In the genomic region with DNA sequence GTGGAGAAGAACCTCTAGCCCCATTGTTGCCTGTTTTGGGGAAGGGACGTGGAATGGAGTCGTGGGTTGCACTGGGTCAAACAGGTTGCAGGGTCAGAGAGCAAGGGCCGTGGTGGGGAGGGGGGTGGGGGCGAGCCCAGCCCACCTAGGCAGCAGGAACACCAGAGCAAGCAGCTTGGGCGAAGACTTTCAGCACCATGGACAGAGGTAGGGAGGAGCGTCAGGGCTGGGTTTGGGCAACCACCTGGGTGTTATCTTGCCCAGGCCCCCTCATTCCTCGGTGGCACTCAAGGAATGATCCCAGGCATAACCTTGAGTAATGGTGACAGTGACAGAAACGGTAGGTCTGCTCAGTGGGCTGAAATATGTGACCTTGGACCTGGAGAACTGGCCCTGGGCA, we compare ENCODE assay signal across 11 cellular contexts. TPM values are rescaled to one million over a fixed set of nuclear protein-coding genes. Genes with fewer than 3 reads are reported as not detected.
DNase-seq lines count a peak whose midpoint lies in the region; ATAC-seq and TF ChIP-seq lines count a peak whose summit lies in the region.
"Had no signal": no experiment of that assay in that cellular context is flagged by ENCODE, and none has a peak within 500 bp of the region (broad histone marks: within the 10 kb centered on the region; RNA-seq: fewer than 3 reads in every experiment).

No MANE protein-coding gene starts in this region.

- H3K4me2 ChIP-seq in GM23338 = no peak overlapping the region
- H3K4me2 ChIP-seq in mesendoderm (ENCODE audit: low read length) = no peak overlapping the region

- H2AFZ ChIP-seq in GM23338 = no peak overlapping the region

- no peaks in the 10 kb centered on the region for H3K9me3 ChIP-seq in adipocyte (ENCODE audit: control insufficient read depth, low read length)

- no peaks in the 10 kb centered on the region for H3F3A ChIP-seq in GM23338 (replicated peaks; ENCODE audit: low read depth)

- H3K27me3 Mint-ChIP-seq in GM23338 (ENCODE audit: insufficient read depth, low read depth, poor library complexity) = peaks cover 7% of the 10 kb centered on the region

- no peaks in the 10 kb centered on the region for H3K79me1 ChIP-seq in mesendoderm (ENCODE audit: low read length)

- H3K4me1 ChIP-seq in GM23338 (ENCODE audit: insufficient read depth) = no peaks in the 10 kb centered on the region
- H3K4me1 ChIP-seq in adipocyte (ENCODE audit: control insufficient read depth, insufficient read depth, low read length) = peaks cover 6% of the 10 kb centered on the region
- H3K4me1 ChIP-seq in mesendoderm (ENCODE audit: control insufficient read depth, low read depth, low read length) = no peaks in the 10 kb centered on the region

- H3K18ac ChIP-seq in mesendoderm (ENCODE audit: low read length) = no peak overlapping the region

- no peak overlapping the region for H2BK5ac ChIP-seq in mesendoderm (ENCODE audit: low read length)

- no peak overlapping the region for H3K4me3 Mint-ChIP-seq in GM23338

- H2AK5ac ChIP-seq in mesendoderm (ENCODE audit: low read length) = no peak overlapping the region

- H3K4me1 Mint-ChIP-seq in GM23338 = no peaks in the 10 kb centered on the region

- H2BK120ac ChIP-seq in mesendoderm (ENCODE audit: low read depth, low read length) = no peak overlapping the region

- no peaks in the 10 kb centered on the region; the same call in 2 of the 3 replicates for H3K36me3 Mint-ChIP-seq in GM23338 (ENCODE audit: low read depth)

- H3K27me3 ChIP-seq in GM23338 (ENCODE audit: insufficient read depth) (no peaks in the 10 kb centered on the region), adipocyte (replicated peaks; ENCODE audit: control insufficient read depth, insufficient read depth, low read length) (peaks cover 41% of the 10 kb centered on the region), mesendoderm (ENCODE audit: insufficient read depth, low read length, poor library complexity) (no peaks in the 10 kb centered on the region)

- H4K20me1 ChIP-seq in GM23338 (replicated peaks; ENCODE audit: insufficient read depth) = peaks cover 5% of the 10 kb centered on the region; the same call in 1 of the 2 replicates

- no peak overlapping the region for H3K27ac ChIP-seq in GM23338 (ENCODE audit: low read depth)
- no peak overlapping the region for H3K27ac ChIP-seq in mesendoderm (ENCODE audit: low read depth, low read length)

- H4K8ac ChIP-seq in mesendoderm (ENCODE audit: low read depth, low read length) = no peak overlapping the region

- H3K9me3 Mint-ChIP-seq in GM23338 = no peaks in the 10 kb centered on the region; the same call in 2 of the 3 replicates

- no peak overlapping the region for H3K4me3 ChIP-seq in GM23338
- H3K4me3 ChIP-seq in adipocyte (ENCODE audit: low read length) = no peak overlapping the region
- H3K4me3 ChIP-seq in mesendoderm (ENCODE audit: low read length) = no peak overlapping the region

- no peak for TF ChIP-seq CTCF in GM23338 (conservative IDR thresholded peaks at IDR 0.05; ENCODE audit: low read depth in 2 of 2)

- DNase-seq in GM23338 (ENCODE audit: low spot score) (peak; percentile 80), NAMALWA (ENCODE audit: low spot score) (peak; percentile 22), adipocyte (ENCODE audit: low read depth) (peak; percentile 54), mesendoderm (peak; percentile 57), NCI-H1048 (lab: John Stamatoyannopoulos, UW) (no peak), DMS 273 treated with DMSO at 0.1 percent for 48 hours (lab: John Stamatoyannopoulos, UW) (no peak)
- DNase-seq: DMS79 treated with DMSO at 0.1 percent for 48 hours, NCI-H446, right cardiac atrium had no signal

- no peak overlapping the region for H2BK15ac ChIP-seq in mesendoderm (replicated peaks; ENCODE audit: low read depth)

- no peak overlapping the region for H3K56ac ChIP-seq in mesendoderm (ENCODE audit: low read length)

- H3K4ac ChIP-seq in mesendoderm (ENCODE audit: low read depth, low read length) = no peak overlapping the region

- ATAC-seq in GM23338 (peak; percentile 83), GM18511 (IDR thresholded peaks at IDR 0.05; ENCODE audit: unreplicated experiment) (no peak)
- ATAC-seq: left colon, right cardiac atrium had no signal

- no peak overlapping the region for H3K9ac ChIP-seq in adipocyte (ENCODE audit: low read length)
- H3K9ac ChIP-seq in mesendoderm (ENCODE audit: low read length) = no peak overlapping the region

- H3K79me2 ChIP-seq in GM23338 (replicated peaks; ENCODE audit: insufficient read depth) (no peaks in the 10 kb centered on the region), mesendoderm (ENCODE audit: control insufficient read depth, insufficient read depth, low read length) (no peaks in the 10 kb centered on the region)

- WGBS in mesendoderm (ENCODE audit: extremely low coverage, insufficient coverage, low lambda C conversion rate) = no CpG with 5 or more reads among the region's 8 CpGs

- H3K36me3 ChIP-seq in GM23338 (ENCODE audit: insufficient read depth) (no peaks in the 10 kb centered on the region; the same call in 1 of the 2 replicates), adipocyte (ENCODE audit: control insufficient read depth, insufficient read depth, low read length, severe bottlenecking) (no peaks in the 10 kb centered on the region), mesendoderm (ENCODE audit: control insufficient read depth, insufficient read depth, low read length) (no peaks in the 10 kb centered on the region)

- no peak overlapping the region for H3K27ac Mint-ChIP-seq in GM23338

- H3K9me2 ChIP-seq in GM23338 (ENCODE audit: insufficient read depth) = no peaks in the 10 kb centered on the region

- no peak overlapping the region for H3K23ac ChIP-seq in mesendoderm (ENCODE audit: low read length)

- no peak overlapping the region for H4K5ac ChIP-seq in mesendoderm (ENCODE audit: low read length)

TF ChIP-seq in GM23338, 12 proteins besides CTCF, POLR2A, EP300 and RAD21:
- TF ChIP-seq, protein P1, sequence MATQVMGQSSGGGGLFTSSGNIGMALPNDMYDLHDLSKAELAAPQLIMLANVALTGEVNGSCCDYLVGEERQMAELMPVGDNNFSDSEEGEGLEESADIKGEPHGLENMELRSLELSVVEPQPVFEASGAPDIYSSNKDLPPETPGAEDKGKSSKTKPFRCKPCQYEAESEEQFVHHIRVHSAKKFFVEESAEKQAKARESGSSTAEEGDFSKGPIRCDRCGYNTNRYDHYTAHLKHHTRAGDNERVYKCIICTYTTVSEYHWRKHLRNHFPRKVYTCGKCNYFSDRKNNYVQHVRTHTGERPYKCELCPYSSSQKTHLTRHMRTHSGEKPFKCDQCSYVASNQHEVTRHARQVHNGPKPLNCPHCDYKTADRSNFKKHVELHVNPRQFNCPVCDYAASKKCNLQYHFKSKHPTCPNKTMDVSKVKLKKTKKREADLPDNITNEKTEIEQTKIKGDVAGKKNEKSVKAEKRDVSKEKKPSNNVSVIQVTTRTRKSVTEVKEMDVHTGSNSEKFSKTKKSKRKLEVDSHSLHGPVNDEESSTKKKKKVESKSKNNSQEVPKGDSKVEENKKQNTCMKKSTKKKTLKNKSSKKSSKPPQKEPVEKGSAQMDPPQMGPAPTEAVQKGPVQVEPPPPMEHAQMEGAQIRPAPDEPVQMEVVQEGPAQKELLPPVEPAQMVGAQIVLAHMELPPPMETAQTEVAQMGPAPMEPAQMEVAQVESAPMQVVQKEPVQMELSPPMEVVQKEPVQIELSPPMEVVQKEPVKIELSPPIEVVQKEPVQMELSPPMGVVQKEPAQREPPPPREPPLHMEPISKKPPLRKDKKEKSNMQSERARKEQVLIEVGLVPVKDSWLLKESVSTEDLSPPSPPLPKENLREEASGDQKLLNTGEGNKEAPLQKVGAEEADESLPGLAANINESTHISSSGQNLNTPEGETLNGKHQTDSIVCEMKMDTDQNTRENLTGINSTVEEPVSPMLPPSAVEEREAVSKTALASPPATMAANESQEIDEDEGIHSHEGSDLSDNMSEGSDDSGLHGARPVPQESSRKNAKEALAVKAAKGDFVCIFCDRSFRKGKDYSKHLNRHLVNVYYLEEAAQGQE (IDR thresholded peaks at IDR 0.05; ENCODE audit: unreplicated experiment) = peak; percentile 93
- TF ChIP-seq ZNF114 (CRISPR knock-in tag; IDR thresholded peaks at IDR 0.05) = no peak

RNA-seq across cellular contexts. Expression of a gene that starts 45.9 kb away (rescaled TPM):
- total RNA-seq in GM23338 (2014; rRNA removed; shearing (Covaris generic)) = 41.9 and 49.2 TPM in 2 replicates
- polyA plus RNA-seq in GM23338 (2016; fragmentation: Nextera tagmentation; extraction: Ambion mirVana) = 17.8 and 19.3 TPM in 2 replicates
- polyA plus RNA-seq in mesendoderm (2013, experiment 1 of 2) = 24.8 TPM
- polyA plus RNA-seq in mesendoderm (2013, experiment 2 of 2) = 23.9 TPM

RNA-seq across cellular contexts. Expression of a gene that starts 54.6 kb away (rescaled TPM):
- 11.5 and 18.2 TPM in 2 replicates for total RNA-seq in GM23338 (2014; rRNA removed; shearing (Covaris generic))
- 10.0 and 10.1 TPM in 2 replicates for polyA plus RNA-seq in GM23338 (2016; fragmentation: Nextera tagmentation; extraction: Ambion mirVana)
- 7.8 TPM for polyA plus RNA-seq in mesendoderm (2013, experiment 1 of 2)
- polyA plus RNA-seq in mesendoderm (2013, experiment 2 of 2) = 8.6 TPM

RNA-seq across cellular contexts. Expression of a gene that starts 54.7 kb away (rescaled TPM):
- 22.3 and 35.6 TPM in 2 replicates for total RNA-seq in GM23338 (2014; rRNA removed; shearing (Covaris generic))
- 27.7 and 31.7 TPM in 2 replicates for polyA plus RNA-seq in GM23338 (2016; fragmentation: Nextera tagmentation; extraction: Ambion mirVana)
- 9.4 TPM for polyA plus RNA-seq in mesendoderm (2013, experiment 1 of 2)
- polyA plus RNA-seq in mesendoderm (2013, experiment 2 of 2) = 9.6 TPM

RNA-seq across cellular contexts. Expression of a gene that starts 59.7 kb away (rescaled TPM):
- 0.31 TPM in 2 replicates for total RNA-seq in GM23338 (2014; rRNA removed; shearing (Covaris generic))
- 0.24 and 0.29 TPM in 2 replicates for polyA plus RNA-seq in GM23338 (2016; fragmentation: Nextera tagmentation; extraction: Ambion mirVana)
- polyA plus RNA-seq in mesendoderm (2013, experiment 1 of 2) = 0.18 TPM
- polyA plus RNA-seq in mesendoderm (2013, experiment 2 of 2) = 0.13 TPM

Comparison
In these comparisons a context has a peak if more than half of its experiments do, and no peak if none do; other contexts are left out.
1. DNase-seq: peak in GM23338 (single experiment), NAMALWA (single experiment), adipocyte (single experiment) and mesendoderm (single experiment); none in NCI-H1048 (single experiment) and DMS 273 treated with DMSO at 0.1 percent for 48 hours (single experiment).